ENCODE assay signal across 8 cellular contexts in the genomic region with DNA sequence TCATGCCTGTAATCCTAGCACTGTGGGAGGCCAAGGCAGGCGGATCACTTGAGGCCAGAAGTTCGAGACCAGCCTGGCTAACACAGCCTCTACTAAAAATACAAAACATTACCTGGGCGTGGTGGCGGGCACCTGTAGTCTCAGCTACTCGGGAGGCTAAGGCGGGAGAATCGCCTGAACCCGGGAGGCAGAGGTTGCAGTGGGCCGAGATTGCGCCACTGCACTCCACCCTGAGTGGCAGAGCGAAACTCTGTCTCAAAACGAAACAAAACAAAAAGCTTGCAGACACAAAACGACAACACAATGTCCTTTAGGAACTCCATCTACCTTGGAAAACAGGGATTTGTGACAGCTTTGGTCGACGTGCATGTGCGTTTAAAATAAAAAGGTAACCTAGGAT. TPM values are rescaled to one million over a fixed set of nuclear protein-coding genes. Genes with fewer than 3 reads are reported as not detected.
DNase-seq lines count a peak whose midpoint lies in the region; TF ChIP-seq lines count a peak whose summit lies in the region.

No MANE protein-coding gene starts in this region.

- H3K36me3 Mint-ChIP-seq in neural crest cell (ENCODE audit: low read depth) = no peaks in the 10 kb centered on the region

- no peak for TF ChIP-seq POLR2A in NB4 (IDR thresholded peaks at IDR 0.05; ENCODE audit: extremely low read depth, insufficient read length)

- peak; percentile 7 for DNase-seq in NB4 (ENCODE audit: low read depth)
- no peak for DNase-seq in neural crest cell (ENCODE audit: low read depth, low spot score)
- no peak for DNase-seq in KBM-7
- no peak for DNase-seq in stimulated activated naive CD4-positive, alpha-beta T cell treated with Interleukin-2 at 50 U/mL for 16 hours (lab: John Stamatoyannopoulos, UW)
- no peak for DNase-seq in NCI-H524 (lab: John Stamatoyannopoulos, UW)
- no peak for DNase-seq in ecto neural progenitor cell (ENCODE audit: low spot score)

- no peak for TF ChIP-seq CTCF in C4-2B (conservative IDR thresholded peaks at IDR 0.05)
- no peak for TF ChIP-seq CTCF in NB4 (IDR thresholded peaks at IDR 0.05; ENCODE audit: low read depth, low read length)
- no peak for TF ChIP-seq CTCF in neural crest cell (conservative IDR thresholded peaks at IDR 0.05)

- peak overlapping the region; percentile 84 to 94 for H3K9ac ChIP-seq in duodenal mucosa (ENCODE audit: low read depth in 1 of 2, low read length in 2 of 2)

- H3K4me3 ChIP-seq in NB4 (ENCODE audit: low read depth, low read length) (no peak overlapping the region), duodenal mucosa (ENCODE audit: low read depth in 1 of 2, low read length in 2 of 2) (peak overlapping the region; percentile 91 to 92)

- no peaks in the 10 kb centered on the region for H3K9me3 ChIP-seq in duodenal mucosa (ENCODE audit: control insufficient read depth in 1 of 2, low read length in 2 of 2)

- H3K4me1 ChIP-seq in duodenal mucosa (ENCODE audit: control insufficient read depth in 1 of 2, insufficient read depth in 2 of 2, low read length in 2 of 2) = peaks cover 7 to 19% of the 10 kb centered on the region in 2 donors

- peak overlapping the region; percentile 99 for H3K4me3 Mint-ChIP-seq in neural crest cell

- peaks cover 22% of the 10 kb centered on the region for H3K4me1 Mint-ChIP-seq in neural crest cell

- in situ Hi-C loops in KBM-7 (cut with MboI; ENCODE audit: low pct_unique_long_range_greater_than_20kb, low sequenced_read_pairs) = no loop called here

- no peaks in the 10 kb centered on the region for H3K27me3 Mint-ChIP-seq in neural crest cell (ENCODE audit: low read depth)

- no peaks in the 10 kb centered on the region for H3K9me3 Mint-ChIP-seq in neural crest cell

- no peaks in the 10 kb centered on the region for H3K36me3 ChIP-seq in duodenal mucosa (ENCODE audit: control insufficient read depth in 1 of 2, insufficient read depth in 2 of 2, low read length in 2 of 2)

- H3K27me3 ChIP-seq in duodenal mucosa (ENCODE audit: control insufficient read depth in 1 of 2, insufficient read depth in 2 of 2, low read length in 2 of 2) = no peaks in the 10 kb centered on the region

- H3K27ac Mint-ChIP-seq in neural crest cell (ENCODE audit: unreplicated experiment) = no peak overlapping the region

- peak overlapping the region; percentile 83 for H3K27ac ChIP-seq in C4-2B
- H3K27ac ChIP-seq in duodenal mucosa (ENCODE audit: low read depth, low read length) = peak overlapping the region; percentile 99

RNA-seq across cellular contexts. Expression of a gene that starts 0.7 kb away (rescaled TPM):
- total RNA-seq in neural crest cell = 19.0 and 23.7 TPM in 2 replicates
